Comparison of ENCODE assay signal across 21 cellular contexts in the genomic region with DNA sequence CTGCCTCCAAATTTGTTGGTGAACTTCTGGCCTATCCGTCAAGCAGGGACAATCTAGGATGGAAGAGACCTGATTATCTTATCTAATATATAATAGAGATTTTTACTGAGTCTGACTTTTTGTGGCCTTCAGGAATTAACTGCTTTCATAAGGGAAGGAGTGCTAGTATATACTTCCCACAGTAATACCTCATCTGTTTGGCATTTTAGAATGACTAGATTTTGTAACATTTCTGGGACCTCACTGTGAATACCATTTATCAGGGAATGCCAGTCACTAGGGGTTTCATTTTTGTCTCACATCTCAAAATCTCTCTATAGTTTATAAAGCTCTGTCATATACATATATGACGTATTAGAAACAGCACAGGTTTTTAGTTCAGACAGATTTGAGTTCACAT.
A peak's percentile ranks its signal among the peaks of the same experiment; 100 is the strongest.
DNase-seq lines count a peak whose midpoint lies in the region; ATAC-seq and TF ChIP-seq lines count a peak whose summit lies in the region.
"Had no signal": no experiment of that assay in that cellular context is flagged by ENCODE, and none has a peak within 500 bp of the region (broad histone marks: within the 10 kb centered on the region; RNA-seq: fewer than 3 reads in every experiment).

No MANE protein-coding gene starts in this region.

- no peak for TF ChIP-seq CTCF in IMR-90 (conservative IDR thresholded peaks at IDR 0.05; ENCODE audit: low read depth, low read length)

- no peak overlapping the region for H3K23ac ChIP-seq in IMR-90 (ENCODE audit: low read depth, low read length)
- no peak overlapping the region for H3K23ac ChIP-seq in trophoblast cell (ENCODE audit: low read length)

- H3K36me3 ChIP-seq in IMR-90 (ENCODE audit: control insufficient read depth, insufficient read depth, low read length): no peaks in the 10 kb centered on the region
- no peaks in the 10 kb centered on the region for H3K36me3 ChIP-seq in trophoblast cell (ENCODE audit: control insufficient read depth in 1 of 2, insufficient read depth in 2 of 2, low read length in 2 of 2)
- H3K36me3 ChIP-seq: BLaER1 treated with 17β-estradiol and CSF1 and Interleukin-3, amounts not matched to agents 10 nM and 100 nM had no signal

- no peak overlapping the region for H2BK20ac ChIP-seq in IMR-90 (ENCODE audit: low read depth, low read length)

- H3K4me1 ChIP-seq in IMR-90 (ENCODE audit: control insufficient read depth, insufficient read depth, low read length) (no peaks in the 10 kb centered on the region; the same call in 1 of the 2 replicates), trophoblast cell (ENCODE audit: control insufficient read depth in 1 of 2, insufficient read depth in 2 of 2, low read length in 2 of 2) (no peaks in the 10 kb centered on the region)

- no peak overlapping the region for H3K27ac ChIP-seq in IMR-90 (ENCODE audit: insufficient read depth, low read length)
- H3K27ac ChIP-seq in trophoblast cell (ENCODE audit: low read depth, low read length): no peak overlapping the region
- H3K27ac ChIP-seq: BLaER1 treated with 17β-estradiol and CSF1 and Interleukin-3, amounts not matched to agents 10 nM and 100 nM; SK-N-MC had no signal

- H4K20me1 ChIP-seq in IMR-90 (ENCODE audit: insufficient read depth, low read length): no peaks in the 10 kb centered on the region
- H4K20me1 ChIP-seq: BLaER1 treated with 17β-estradiol and CSF1 and Interleukin-3, amounts not matched to agents 10 nM and 100 nM had no signal

- no peak overlapping the region for H4K12ac ChIP-seq in trophoblast cell (ENCODE audit: low read depth, low read length)

- intact Hi-C loops in IMR-90 (cut with micrococcal nuclease): no loop called here
- intact Hi-C loops in left ventricle myocardium superior (cut with micrococcal nuclease): no loop called here

- POLR2A ChIA-PET in IMR-90 (lab: Charles Lee; ENCODE audit: unreplicated experiment): no interaction called here

- no CpG with 5 or more reads among the region's 2 CpGs for WGBS in IMR-90 (ENCODE audit: extremely low coverage in 2 of 2, insufficient read length in 1 of 2), 2 experiments
- WGBS in trophoblast cell (ENCODE audit: extremely low coverage, insufficient coverage, insufficient read length): no CpG with 5 or more reads among the region's 2 CpGs

- H4K8ac ChIP-seq in IMR-90 (ENCODE audit: low read depth in 2 of 2, low read length in 2 of 2) (no peak overlapping the region), trophoblast cell (ENCODE audit: low read depth, low read length) (no peak overlapping the region)

- H3K18ac ChIP-seq in IMR-90 (ENCODE audit: low read depth, low read length): no peak overlapping the region
- no peak overlapping the region for H3K18ac ChIP-seq in trophoblast cell (ENCODE audit: low read length)

- H3K27me3 ChIP-seq in IMR-90 (ENCODE audit: control insufficient read depth, insufficient read depth, low read length) (no peaks in the 10 kb centered on the region; the same call in 1 of the 2 replicates), trophoblast cell (ENCODE audit: insufficient read depth, low read length) (no peaks in the 10 kb centered on the region)
- H3K27me3 ChIP-seq: BLaER1 treated with 17β-estradiol and CSF1 and Interleukin-3, amounts not matched to agents 10 nM and 100 nM had no signal

- H3K56ac ChIP-seq in IMR-90 (ENCODE audit: extremely low read depth, insufficient read depth, low read length): no peak overlapping the region

- dilution Hi-C loops in IMR-90 (cut with HindIII; ENCODE audit: low sequenced_read_pairs, unreplicated experiment): no loop called here

- H3K9me3 ChIP-seq in IMR-90 (ENCODE audit: control insufficient read depth, insufficient read depth, low read length) (no peaks in the 10 kb centered on the region), trophoblast cell (ENCODE audit: insufficient read depth, low read depth, low read length) (no peaks in the 10 kb centered on the region)
- H3K9me3 ChIP-seq: BLaER1 treated with 17β-estradiol and CSF1 and Interleukin-3, amounts not matched to agents 10 nM and 100 nM had no signal

- H3K79me2 ChIP-seq in trophoblast cell (ENCODE audit: control insufficient read depth, insufficient read depth, low read length, poor library complexity): no peaks in the 10 kb centered on the region

- no peak overlapping the region for H2AFZ ChIP-seq in IMR-90 (replicated peaks; ENCODE audit: low read length, poor library complexity)
- no peak overlapping the region for H2AFZ ChIP-seq in trophoblast cell (ENCODE audit: insufficient read depth, low read length, poor library complexity)
- H2AFZ ChIP-seq: GM23338 had no signal

- H3K9me1 ChIP-seq in IMR-90 (ENCODE audit: insufficient read depth, low read length): peaks cover 3% of the 10 kb centered on the region; the same call in 1 of the 2 replicates

- H3K14ac ChIP-seq in IMR-90 (replicated peaks; ENCODE audit: low read depth, low read length): no peak overlapping the region
- H3K14ac ChIP-seq in trophoblast cell (ENCODE audit: low read length): no peak overlapping the region

- no peak overlapping the region for H2BK15ac ChIP-seq in IMR-90 (ENCODE audit: low read depth, low read length)

- no peak overlapping the region for H2AK9ac ChIP-seq in IMR-90 (replicated peaks; ENCODE audit: low read depth, low read length, poor library complexity)

- no peak overlapping the region for H4K5ac ChIP-seq in IMR-90 (ENCODE audit: low read depth, low read length)

- TF ChIP-seq POLR2A in IMR-90 (IDR thresholded peaks at IDR 0.05; ENCODE audit: low read depth, low read length): no peak
- TF ChIP-seq POLR2A in GM18505 (IDR thresholded peaks at IDR 0.05; ENCODE audit: borderline replicate concordance, extremely low read depth, insufficient read depth, insufficient read length): no peak

- H3K4me2 ChIP-seq in IMR-90 (ENCODE audit: low read depth, low read length): no peak overlapping the region
- no peak overlapping the region for H3K4me2 ChIP-seq in trophoblast cell (ENCODE audit: low read length)
- H3K4me2 ChIP-seq: BLaER1 treated with 17β-estradiol and CSF1 and Interleukin-3, amounts not matched to agents 10 nM and 100 nM; GM23338 had no signal

- no TSS peak for BruUV-seq in IMR-90 (replicated peaks; lab: Mats Ljungman, UMichigan)

- CTCF ChIA-PET in IMR-90 (lab: Yijun Ruan, JAX): no interaction called here

- ATAC-seq in IMR-90 (ENCODE audit: low read depth) (peak; percentile 51; the same call in 1 of the 2 replicates), GM18505 (IDR thresholded peaks at IDR 0.05; ENCODE audit: unreplicated experiment) (no peak), esophagus mucosa (no peak), left ventricle myocardium superior (no peak)
- ATAC-seq: GM23338, HCT116, K562 had no signal

- TF ChIP-seq RAD21 in IMR-90 (IDR thresholded peaks at IDR 0.05; ENCODE audit: low read length): no peak

- H2BK120ac ChIP-seq in IMR-90 (ENCODE audit: low read depth, low read length): no peak overlapping the region
- no peak overlapping the region for H2BK120ac ChIP-seq in trophoblast cell (ENCODE audit: insufficient read depth, low read length, poor library complexity)

- H2AK5ac ChIP-seq in IMR-90 (ENCODE audit: low read depth, low read length) (no peak overlapping the region), trophoblast cell (ENCODE audit: low read length) (no peak overlapping the region)

- H3K79me1 ChIP-seq in IMR-90 (ENCODE audit: low read depth in 1 of 2, low read length in 2 of 2) (no peaks in the 10 kb centered on the region), trophoblast cell (ENCODE audit: low read length) (no peaks in the 10 kb centered on the region)

- H3K4ac ChIP-seq in IMR-90 (ENCODE audit: low read depth, low read length) (no peak overlapping the region), trophoblast cell (ENCODE audit: low read depth, low read length) (no peak overlapping the region)

- no peak overlapping the region for H3K9ac ChIP-seq in IMR-90 (ENCODE audit: low read depth, low read length)
- H3K9ac ChIP-seq in trophoblast cell (ENCODE audit: low read length): no peak overlapping the region
- H3K9ac ChIP-seq: BLaER1 treated with 17β-estradiol and CSF1 and Interleukin-3, amounts not matched to agents 10 nM and 100 nM had no signal

- no peak overlapping the region for H2BK12ac ChIP-seq in trophoblast cell (ENCODE audit: low read length)

- H3K4me3 ChIP-seq in IMR-90 (ENCODE audit: insufficient read depth, low read depth, low read length) (no peak overlapping the region), trophoblast cell (ENCODE audit: low read depth, low read length) (no peak overlapping the region)
- H3K4me3 ChIP-seq: BLaER1 treated with 17β-estradiol and CSF1 and Interleukin-3, amounts not matched to agents 10 nM and 100 nM; GM23338; K562; SK-N-MC had no signal

- no peak overlapping the region for H4K91ac ChIP-seq in IMR-90 (ENCODE audit: insufficient read depth, low read depth, low read length)
- no peak overlapping the region for H4K91ac ChIP-seq in trophoblast cell (ENCODE audit: low read depth, low read length)

- no peak overlapping the region for H2BK5ac ChIP-seq in IMR-90 (ENCODE audit: low read depth, low read length, poor library complexity, severe bottlenecking)
- H2BK5ac ChIP-seq in trophoblast cell (ENCODE audit: low read depth, low read length, poor library complexity): no peak overlapping the region

- in situ Hi-C loops in IMR-90 (cut with MboI; ENCODE audit: low sequenced_read_pairs): no loop called here

- DNase-seq in EH (ENCODE audit: low read depth) (peak; percentile 59), IMR-90 (peak; percentile 16), fibroblast of gingiva (ENCODE audit: low read depth) (peak; percentile 48), trophoblast cell (peak; percentile 12 to 53), NCI-H524 (lab: John Stamatoyannopoulos, UW) (no peak), left ventricle myocardium superior (no peak)
- DNase-seq: CD8-positive, alpha-beta memory T cell; NCI-H1105 treated with DMSO at 0.1 percent for 48 hours; NCI-H187; NCI-H2107; NCI-H510A; NCI-H774; OCI-M1; SHP77 had no signal

TF ChIP-seq in IMR-90, 13 proteins besides CTCF, POLR2A, EP300 and RAD21:
- TF ChIP-seq CEBPB (IDR thresholded peaks at IDR 0.05; ENCODE audit: low read depth, low read length): no peak

Comparison
In these comparisons a context has a peak if more than half of its experiments do, and no peak if none do; other contexts are left out.
1. DNase-seq: peak in EH (single experiment), IMR-90 (single experiment), fibroblast of gingiva (single experiment) and trophoblast cell (2 of 2); none in NCI-H524 (0 of 2) and left ventricle myocardium superior (single experiment).